12 cellular contexts compared by ENCODE assay signal in genomic region chr4:123412700-123413512, GRCh38. TPM values are rescaled to one million over a fixed set of nuclear protein-coding genes. Genes with fewer than 3 reads are reported as not detected.
DNase-seq lines count a peak whose midpoint lies in the region; ATAC-seq and FAIRE-seq lines count a peak whose summit lies in the region.
"Had no signal": no experiment of that assay in that cellular context is flagged by ENCODE, and none has a peak within 500 bp of the region (broad histone marks: within the 10 kb centered on the region; RNA-seq: fewer than 3 reads in every experiment).

No MANE protein-coding gene starts in this region.

- H2AFZ ChIP-seq in mesenchymal stem cell (ENCODE audit: low read depth, low read length) = no peak overlapping the region

- peak overlapping the region in 1 of 2 experiments; percentile 86 for H2BK12ac ChIP-seq in mesenchymal stem cell (ENCODE audit: low read length in 2 of 2)

- H3K4me2 ChIP-seq in BLaER1 (peak overlapping the region; percentile 59), mesenchymal stem cell (ENCODE audit: low read length, poor library complexity, severe bottlenecking) (no peak overlapping the region)

- peak; percentile 2 for ATAC-seq in GM21381 (IDR thresholded peaks at IDR 0.05; ENCODE audit: unreplicated experiment)
- no peak for ATAC-seq in activated CD8-positive, alpha-beta T cell treated with anti-CD3 and anti-CD28 coated beads, Interleukin-2, amount 10 ng/mL, durations not matched to agents 7 days and 5 days
- ATAC-seq in GM18502 (IDR thresholded peaks at IDR 0.05; ENCODE audit: poor library complexity, unreplicated experiment) = no peak

- H3K4ac ChIP-seq in mesenchymal stem cell (ENCODE audit: low read depth in 1 of 2, low read length in 2 of 2) = peak overlapping the region in 1 of 2 experiments; percentile 87

- no peak overlapping the region for H3K23ac ChIP-seq in mesenchymal stem cell (ENCODE audit: low read length in 2 of 2)

- no peak overlapping the region for H2BK15ac ChIP-seq in mesenchymal stem cell (ENCODE audit: low read depth, poor library complexity, severe bottlenecking)

- H2BK5ac ChIP-seq in mesenchymal stem cell (ENCODE audit: low read depth, low read length, poor library complexity, severe bottlenecking) = no peak overlapping the region

- H3K9ac ChIP-seq in BLaER1 = no peak overlapping the region
- peak overlapping the region; percentile 54 for H3K9ac ChIP-seq in mesenchymal stem cell (ENCODE audit: low read length)

- H3K27ac Mint-ChIP-seq in activated CD8-positive, alpha-beta T cell treated with anti-CD3 and anti-CD28 coated beads, Interleukin-2, amount 10 ng/mL, durations not matched to agents 7 days and 5 days = peak overlapping the region; percentile 84

- H3K4me1 ChIP-seq in BLaER1 (peaks cover 76% of the 10 kb centered on the region), mesenchymal stem cell (ENCODE audit: control insufficient read depth, insufficient read depth, low read depth, low read length) (peaks cover 8% of the 10 kb centered on the region)

- H3K79me1 ChIP-seq in mesenchymal stem cell (replicated peaks; ENCODE audit: low read length, poor library complexity, severe bottlenecking) = no peaks in the 10 kb centered on the region

- no peak for DNase-seq in activated CD8-positive, alpha-beta T cell treated with anti-CD3 and anti-CD28 coated beads, Interleukin-2, amount 10 ng/mL, durations not matched to agents 7 days and 5 days
- DNase-seq in mesenchymal stem cell = peak; percentile 63
- no peak for DNase-seq in anterior cingulate cortex (lab: John Stamatoyannopoulos, UW)
- DNase-seq in urothelium cell line (ENCODE audit: low spot score) = no peak
- no peak for DNase-seq in effector CD4-positive, alpha-beta T cell
- DNase-seq: activated CD8-positive, alpha-beta memory T cell treated with anti-CD3 and anti-CD28 coated beads, Interleukin-2, amount 50 U/mL, for 4 hours; cerebellar nuclear complex; left cardiac atrium had no signal

- no peak overlapping the region for H2AK5ac ChIP-seq in mesenchymal stem cell (ENCODE audit: low read length, severe bottlenecking)

- peak overlapping the region; percentile 22 for H4K91ac ChIP-seq in mesenchymal stem cell (ENCODE audit: low read length)

- H3K27ac ChIP-seq in BLaER1 = no peak overlapping the region
- H3K27ac ChIP-seq in mesenchymal stem cell (ENCODE audit: low read length, poor library complexity, severe bottlenecking) = peak overlapping the region; percentile 8

- H3K36me3 Mint-ChIP-seq in activated CD8-positive, alpha-beta T cell treated with anti-CD3 and anti-CD28 coated beads, Interleukin-2, amount 10 ng/mL, durations not matched to agents 7 days and 5 days (ENCODE audit: low read depth) = peaks cover 7% of the 10 kb centered on the region

- no peaks in the 10 kb centered on the region for H3K27me3 Mint-ChIP-seq in activated CD8-positive, alpha-beta T cell treated with anti-CD3 and anti-CD28 coated beads, Interleukin-2, amount 10 ng/mL, durations not matched to agents 7 days and 5 days (ENCODE audit: low read depth)

- no peak for FAIRE-seq in urothelium cell line (lab: Jason Lieb, UNC)
- FAIRE-seq: D721Med had no signal

- POLR2A ChIA-PET in activated CD8-positive, alpha-beta T cell treated with anti-CD3 and anti-CD28 coated beads, Interleukin-2, amount 10 ng/mL, durations not matched to agents 7 days and 5 days (lab: Charles Lee) = interaction anchor here (1.0 to 2.9 kb wide), 6 partner anchors 7 to 31 kb away, joined by 3 to 21 read pairs (median 8); partner anchors contain the start of gene SPRY1

- H3K4me3 Mint-ChIP-seq in activated CD8-positive, alpha-beta T cell treated with anti-CD3 and anti-CD28 coated beads, Interleukin-2, amount 10 ng/mL, durations not matched to agents 7 days and 5 days = peak overlapping the region; percentile 62

- CTCF ChIA-PET in activated CD8-positive, alpha-beta T cell treated with anti-CD3 and anti-CD28 coated beads, Interleukin-2, amount 10 ng/mL, durations not matched to agents 7 days and 5 days (lab: Charles Lee) = interaction anchor here (0.8 to 9.0 kb wide), 6 partner anchors 8 to 248 kb away, joined by 3 to 69 read pairs (median 4); partner anchors contain the start of gene SPRY1

- H2BK120ac ChIP-seq in mesenchymal stem cell (ENCODE audit: low read depth, low read length) = peak overlapping the region; percentile 36

- H3K36me3 ChIP-seq in BLaER1 (no peaks in the 10 kb centered on the region), mesenchymal stem cell (ENCODE audit: control insufficient read depth in 1 of 2, insufficient read depth in 2 of 2, low read depth in 1 of 2, low read length in 2 of 2) (no peaks in the 10 kb centered on the region)

- no peaks in the 10 kb centered on the region for H3K9me3 Mint-ChIP-seq in activated CD8-positive, alpha-beta T cell treated with anti-CD3 and anti-CD28 coated beads, Interleukin-2, amount 10 ng/mL, durations not matched to agents 7 days and 5 days (ENCODE audit: insufficient read depth)

- no peaks in the 10 kb centered on the region for H3K27me3 ChIP-seq in BLaER1
- H3K27me3 ChIP-seq in mesenchymal stem cell (ENCODE audit: control insufficient read depth in 1 of 2, insufficient read depth in 1 of 2, low read length in 2 of 2) = no peaks in the 10 kb centered on the region

- no peak overlapping the region for H3K14ac ChIP-seq in mesenchymal stem cell (ENCODE audit: low read length in 2 of 2)

- peak overlapping the region; percentile 35 for H4K8ac ChIP-seq in mesenchymal stem cell (ENCODE audit: low read length)

- H3K9me3 ChIP-seq in BLaER1 (peaks cover 9% of the 10 kb centered on the region; the same call in 1 of the 2 replicates), mesenchymal stem cell (ENCODE audit: control insufficient read depth, low read length) (no peaks in the 10 kb centered on the region)

- peak overlapping the region; percentile 47 to 84 for H3K18ac ChIP-seq in mesenchymal stem cell (ENCODE audit: low read depth in 1 of 2, low read length in 2 of 2)

- no peaks in the 10 kb centered on the region for H4K20me1 ChIP-seq in BLaER1

- H3K4me3 ChIP-seq in BLaER1 (no peak overlapping the region), mesenchymal stem cell (ENCODE audit: insufficient read depth in 1 of 2, low read depth in 1 of 2, low read length in 2 of 2) (peak overlapping the region in 1 of 2 experiments; percentile 50)

- peaks cover 60% of the 10 kb centered on the region for H3K4me1 Mint-ChIP-seq in activated CD8-positive, alpha-beta T cell treated with anti-CD3 and anti-CD28 coated beads, Interleukin-2, amount 10 ng/mL, durations not matched to agents 7 days and 5 days (ENCODE audit: low read depth)

- WGBS in mesenchymal stem cell = 38% methylated on average over 2 of the region's 4 CpGs

RNA-seq across cellular contexts. Expression of gene SPRY1, which starts 16.3 kb away (rescaled TPM):
- 10 to 100 TPM; 50.7 to 53.2 TPM for total RNA-seq in activated CD8-positive, alpha-beta T cell treated with anti-CD3 and anti-CD28 coated beads, Interleukin-2, amount 10 ng/mL, durations not matched to agents 7 days and 5 days
- polyA plus RNA-seq in mesenchymal stem cell (2013, experiment 1 of 2) = 106 TPM
- 105 TPM for polyA plus RNA-seq in mesenchymal stem cell (2013, experiment 2 of 2)
